In genomic region chr3:99818818-99819217, GRCh38 we compare ENCODE assay signal across 1 cellular context.
TF ChIP-seq lines count a peak whose summit lies in the region.

No MANE protein-coding gene starts in this region.

TF ChIP-seq in GM23338, 12 proteins besides CTCF, POLR2A, EP300 and RAD21 (continued from another document):
- TF ChIP-seq ZNF462 (CRISPR knock-in tag; IDR thresholded peaks at IDR 0.05) (no peak), STAT1 (IDR thresholded peaks at IDR 0.05; ENCODE audit: unreplicated experiment) (no peak), ZNF114 (CRISPR knock-in tag; IDR thresholded peaks at IDR 0.05) (no peak), ETS1 (IDR thresholded peaks at IDR 0.05) (no peak)
